In the genomic region with DNA sequence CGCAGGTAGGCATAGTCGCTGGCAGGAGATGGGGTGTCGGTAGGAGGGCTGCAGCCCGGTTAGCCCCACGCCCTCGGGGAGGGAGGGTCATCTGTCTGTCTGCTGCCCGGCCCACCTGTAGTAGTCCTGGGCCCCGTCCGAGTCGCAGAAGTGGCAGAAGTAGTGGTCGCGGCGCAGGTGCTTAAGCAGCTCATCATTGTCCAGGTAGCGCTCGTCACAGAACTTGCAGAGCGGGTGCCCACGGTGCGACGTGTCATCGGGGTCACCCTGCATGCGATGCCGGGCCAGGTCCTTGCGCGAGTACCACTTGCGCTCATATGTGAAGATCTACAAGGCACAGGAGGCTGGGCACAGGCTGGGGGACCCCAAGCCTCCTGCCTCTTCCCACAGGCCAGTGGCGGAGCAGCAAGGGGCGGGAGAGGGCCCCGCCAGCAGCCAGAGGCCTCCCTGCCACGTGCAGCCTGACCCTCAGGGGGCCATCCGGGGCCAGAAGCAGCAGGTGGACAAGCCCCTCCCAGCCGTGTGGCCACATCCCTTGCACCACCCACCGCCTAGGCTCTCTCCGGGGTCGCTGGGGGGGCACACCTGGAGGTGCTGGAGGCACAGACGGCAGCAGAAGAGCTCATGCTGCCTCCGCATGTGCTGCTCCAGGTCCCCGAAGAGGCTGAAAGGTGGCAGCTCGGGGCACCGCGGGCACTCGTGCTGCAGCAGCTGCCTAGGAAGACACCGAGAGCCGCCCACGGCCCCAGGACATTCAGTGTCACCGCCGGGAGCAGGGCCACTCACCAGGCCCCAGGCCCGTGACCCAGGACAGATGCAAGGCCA, we compare ENCODE assay signal across 18 cellular contexts. TPM values are rescaled to one million over a fixed set of nuclear protein-coding genes. Genes with fewer than 3 reads are reported as not detected.
"Had no signal": no experiment of that assay in that cellular context is flagged by ENCODE, and none has a peak within 500 bp of the region (broad histone marks: within the 10 kb centered on the region; RNA-seq: fewer than 3 reads in every experiment).

No MANE protein-coding gene starts in this region.

- H3K4me3 ChIP-seq: sigmoid colon had no signal

- H3K27ac Mint-ChIP-seq: activated naive CD4-positive, alpha-beta T cell treated with anti-CD3 and anti-CD28 coated beads for 36 hours; activated T-helper 2 cell treated with anti-CD3 and anti-CD28 coated beads, Interferon-gamma antibody, Interleukin-2, Interleukin-4, amounts not matched to agents 10 μg/mL and 5 μg/mL and 100 μg/mL, durations not matched to agents 14 hours and 24 hours and 36 hours; effector memory CD8-positive, alpha-beta T cell; naive B cell had no signal

- H3K4me1 ChIP-seq: parathyroid adenoma had no signal

- H3K27ac ChIP-seq: epithelial cell of prostate, parathyroid adenoma, sigmoid colon had no signal

- H3K36me3 Mint-ChIP-seq: naive B cell had no signal

- H3K9me3 ChIP-seq: sigmoid colon had no signal

- ATAC-seq: effector memory CD8-positive, alpha-beta T cell; left colon had no signal

- H3K27me3 ChIP-seq: sigmoid colon had no signal

- DNase-seq: activated CD4-positive, alpha-beta T cell treated with anti-CD3 and anti-CD28 coated beads for 1 hour; activated CD4-positive, alpha-beta T cell treated with anti-CD3 and anti-CD28 coated beads, Interleukin-2, amount 50 U/mL, for 4 hours; activated naive CD4-positive, alpha-beta T cell treated with anti-CD3 and anti-CD28 coated beads for 36 hours; activated T-cell treated with anti-CD3 and anti-CD28 coated beads for 4 hours; dermis blood vessel endothelial cell; effector memory CD8-positive, alpha-beta T cell; foreskin melanocyte; head of caudate nucleus; midbrain; naive B cell; sigmoid colon; stimulated activated CD4-positive, alpha-beta T cell treated with anti-CD3 and anti-CD28 coated beads, Interleukin-1b, Interleukin-23, amount 100 ng/mL, for 48 hours had no signal

- H3K9me3 Mint-ChIP-seq: activated naive CD4-positive, alpha-beta T cell treated with anti-CD3 and anti-CD28 coated beads for 36 hours; activated T-helper 2 cell treated with anti-CD3 and anti-CD28 coated beads, Interferon-gamma antibody, Interleukin-2, Interleukin-4, amounts not matched to agents 10 μg/mL and 5 μg/mL and 100 μg/mL, durations not matched to agents 14 hours and 24 hours and 36 hours; effector memory CD8-positive, alpha-beta T cell; naive B cell had no signal

- H3K4me3 Mint-ChIP-seq: activated naive CD4-positive, alpha-beta T cell treated with anti-CD3 and anti-CD28 coated beads for 36 hours; effector memory CD8-positive, alpha-beta T cell; naive B cell had no signal

- H3K27me3 Mint-ChIP-seq: effector memory CD8-positive, alpha-beta T cell; naive B cell had no signal

RNA-seq across cellular contexts. Expression of a gene that starts 17.0 kb away (rescaled TPM):
- total RNA-seq: sigmoid colon, urinary bladder had no signal

RNA-seq across cellular contexts. Expression of a gene that starts 21.3 kb away (rescaled TPM):
- total RNA-seq: activated naive CD4-positive, alpha-beta T cell treated with anti-CD3 and anti-CD28 coated beads for 36 hours; fibroblast of lung; sigmoid colon; urinary bladder had no signal
